ENCODE assay signal across 17 cellular contexts in genomic region chr1:46802081-46802480, GRCh38. TPM values are rescaled to one million over a fixed set of nuclear protein-coding genes. Genes with fewer than 3 reads are reported as not detected.
"Had no signal": no experiment of that assay in that cellular context is flagged by ENCODE, and none has a peak within 500 bp of the region (broad histone marks: within the 10 kb centered on the region; RNA-seq: fewer than 3 reads in every experiment).

No MANE protein-coding gene starts in this region.

- DNase-seq: activated CD4-positive, alpha-beta T cell treated with anti-CD3 and anti-CD28 coated beads for 48 hours; activated CD8-positive, alpha-beta memory T cell treated with anti-CD3 and anti-CD28 coated beads, Interleukin-2, amount 50 U/mL, for 48 hours; activated CD8-positive, alpha-beta T cell treated with anti-CD3 and anti-CD28 coated beads, Interleukin-2, amount 10 ng/mL, durations not matched to agents 7 days and 5 days; activated naive CD4-positive, alpha-beta T cell; activated naive CD8-positive, alpha-beta T cell treated with anti-CD3 and anti-CD28 coated beads, Interleukin-2, amount 50 U/mL, for 24 hours; foreskin melanocyte; heart left ventricle; natural killer cell; nucleus accumbens; right cardiac atrium; spleen; stimulated activated CD4-positive, alpha-beta T cell treated with anti-CD3 and anti-CD28 coated beads, Interleukin-1b, Interleukin-23, amount 100 ng/mL, for 48 hours; stimulated activated naive B cell treated with anti-CD40 and anti-IgM and Interleukin-4, amounts not matched to agents 10 μg/mL and 1 μg/mL and 100 μg/mL, for 72 hours; T-helper 1 cell; WERI-Rb-1 had no signal

- H3K9me3 ChIP-seq: ascending aorta, heart left ventricle, spleen had no signal

- H3K36me3 ChIP-seq: ascending aorta, heart left ventricle, spleen, WERI-Rb-1 had no signal

- H3K4me1 ChIP-seq: ascending aorta, spleen had no signal

- H3K4me3 ChIP-seq: spleen had no signal

- H3K36me3 Mint-ChIP-seq: natural killer cell; stimulated activated naive B cell treated with anti-CD40 and anti-IgM and Interleukin-4, amounts not matched to agents 10 μg/mL and 1 μg/mL and 100 μg/mL, for 72 hours had no signal

- H3K9me3 Mint-ChIP-seq: activated naive CD8-positive, alpha-beta T cell treated with anti-CD3 and anti-CD28 coated beads, Interleukin-2, amount 50 U/mL, for 24 hours; natural killer cell; stimulated activated naive B cell treated with anti-CD40 and anti-IgM and Interleukin-4, amounts not matched to agents 10 μg/mL and 1 μg/mL and 100 μg/mL, for 72 hours had no signal

- H3K27me3 ChIP-seq: ascending aorta, heart left ventricle had no signal

- H3K4me1 Mint-ChIP-seq: activated naive CD8-positive, alpha-beta T cell treated with anti-CD3 and anti-CD28 coated beads, Interleukin-2, amount 50 U/mL, for 24 hours; natural killer cell; stimulated activated naive B cell treated with anti-CD40 and anti-IgM and Interleukin-4, amounts not matched to agents 10 μg/mL and 1 μg/mL and 100 μg/mL, for 72 hours had no signal

- H3K27ac ChIP-seq: spleen, WERI-Rb-1 had no signal

- H3K27ac Mint-ChIP-seq: activated CD8-positive, alpha-beta T cell treated with anti-CD3 and anti-CD28 coated beads, Interleukin-2, amount 10 ng/mL, durations not matched to agents 7 days and 5 days; activated naive CD8-positive, alpha-beta T cell treated with anti-CD3 and anti-CD28 coated beads, Interleukin-2, amount 50 U/mL, for 24 hours; natural killer cell; stimulated activated naive B cell treated with anti-CD40 and anti-IgM and Interleukin-4, amounts not matched to agents 10 μg/mL and 1 μg/mL and 100 μg/mL, for 72 hours had no signal

- ATAC-seq: activated CD8-positive, alpha-beta T cell treated with anti-CD3 and anti-CD28 coated beads, Interleukin-2, amount 10 ng/mL, durations not matched to agents 7 days and 5 days; activated naive CD8-positive, alpha-beta T cell treated with anti-CD3 and anti-CD28 coated beads, Interleukin-2, amount 50 U/mL, for 24 hours; heart left ventricle; natural killer cell; right cardiac atrium; stimulated activated naive B cell treated with anti-CD40 and anti-IgM and Interleukin-4, amounts not matched to agents 10 μg/mL and 1 μg/mL and 100 μg/mL, for 72 hours had no signal

- H3K4me3 Mint-ChIP-seq: activated CD8-positive, alpha-beta T cell treated with anti-CD3 and anti-CD28 coated beads, Interleukin-2, amount 10 ng/mL, durations not matched to agents 7 days and 5 days; activated naive CD8-positive, alpha-beta T cell treated with anti-CD3 and anti-CD28 coated beads, Interleukin-2, amount 50 U/mL, for 24 hours; natural killer cell; stimulated activated naive B cell treated with anti-CD40 and anti-IgM and Interleukin-4, amounts not matched to agents 10 μg/mL and 1 μg/mL and 100 μg/mL, for 72 hours had no signal

RNA-seq across cellular contexts. Expression of gene CYP4B1, which starts 3.2 kb away (rescaled TPM):
- total RNA-seq: activated CD8-positive, alpha-beta T cell treated with anti-CD3 and anti-CD28 coated beads, Interleukin-2, amount 10 ng/mL, durations not matched to agents 7 days and 5 days; mononuclear cell; natural killer cell had no signal
